In genomic region chr7:106279425-106280182, GRCh38 we compare ENCODE assay signal across 13 cellular contexts. TPM values are rescaled to one million over a fixed set of nuclear protein-coding genes. Genes with fewer than 3 reads are reported as not detected.
DNase-seq lines count a peak whose midpoint lies in the region; ATAC-seq and TF ChIP-seq lines count a peak whose summit lies in the region.
"Had no signal": no experiment of that assay in that cellular context is flagged by ENCODE, and none has a peak within 500 bp of the region (broad histone marks: within the 10 kb centered on the region; RNA-seq: fewer than 3 reads in every experiment).

No MANE protein-coding gene starts in this region.

- TF ChIP-seq POLR2A in adrenal gland (IDR thresholded peaks at IDR 0.05): no peak

- H3K36me3 ChIP-seq in adrenal gland (replicated peaks in 1 of 2): peaks cover 0 to 18% of the 10 kb centered on the region in 2 donors

- H3K27ac Mint-ChIP-seq in T-helper 1 cell treated with Interleukin-12 subunit alpha and Interleukin-12 subunit beta and Interleukin-4 antibody, amounts not matched to agents 30 μg/mL and 1 μg/mL, for 36 hours: peak overlapping the region; percentile 53
- peak overlapping the region; percentile 26 for H3K27ac Mint-ChIP-seq in central memory CD8-positive, alpha-beta T cell (ENCODE audit: low read depth)
- H3K27ac Mint-ChIP-seq in stimulated activated effector memory CD8-positive, alpha-beta T cell treated with anti-CD3 and anti-CD28 coated beads, Interleukin-12 subunit alpha, Interleukin-12 subunit beta, amount 100 ng/mL, for 72 hours: peak overlapping the region; percentile 99

- H3K27me3 Mint-ChIP-seq in activated T-cell treated with anti-CD3 and anti-CD28 coated beads, Interleukin-2, amount 50 U/mL, for 4 hours (ENCODE audit: low read depth): no peaks in the 10 kb centered on the region
- H3K27me3 Mint-ChIP-seq in T-helper 1 cell treated with Interleukin-12 subunit alpha and Interleukin-12 subunit beta and Interleukin-4 antibody, amounts not matched to agents 30 μg/mL and 1 μg/mL, for 36 hours (ENCODE audit: low read depth): no peaks in the 10 kb centered on the region
- H3K27me3 Mint-ChIP-seq in central memory CD8-positive, alpha-beta T cell: no peaks in the 10 kb centered on the region

- no peaks in the 10 kb centered on the region for H3K27me3 ChIP-seq in adrenal gland

- no peak overlapping the region for H3K4me3 ChIP-seq in adrenal gland
- H3K4me3 ChIP-seq: HAP-1 had no signal

- TF ChIP-seq CTCF in adrenal gland (IDR thresholded peaks at IDR 0.05): no peak

- no peak overlapping the region for H3K27ac ChIP-seq in adrenal gland

- ATAC-seq in activated T-cell treated with anti-CD3 and anti-CD28 coated beads, Interleukin-2, amount 50 U/mL, for 4 hours: peak; percentile 25 to 26
- ATAC-seq in central memory CD8-positive, alpha-beta T cell (replicated peaks; ENCODE audit: extremely low read depth, poor library complexity, severe bottlenecking): no peak
- peak; percentile 87 for ATAC-seq in stimulated activated effector memory CD8-positive, alpha-beta T cell treated with anti-CD3 and anti-CD28 coated beads, Interleukin-12 subunit alpha, Interleukin-12 subunit beta, amount 100 ng/mL, for 72 hours
- no peak for ATAC-seq in Right ventricle myocardium inferior
- ATAC-seq: sciatic nerve had no signal

- H3K4me1 ChIP-seq in adrenal gland (replicated peaks in 1 of 2): peaks cover 27 to 56% of the 10 kb centered on the region in 2 donors

- no peaks in the 10 kb centered on the region for H3K9me3 ChIP-seq in adrenal gland (replicated peaks in 1 of 3)
- H3K9me3 ChIP-seq: HAP-1 had no signal

- peaks cover 38% of the 10 kb centered on the region for H3K4me1 Mint-ChIP-seq in activated T-cell treated with anti-CD3 and anti-CD28 coated beads, Interleukin-2, amount 50 U/mL, for 4 hours (ENCODE audit: low read depth)
- peaks cover 53% of the 10 kb centered on the region for H3K4me1 Mint-ChIP-seq in T-helper 1 cell treated with Interleukin-12 subunit alpha and Interleukin-12 subunit beta and Interleukin-4 antibody, amounts not matched to agents 30 μg/mL and 1 μg/mL, for 36 hours (ENCODE audit: low read depth)
- peaks cover 23% of the 10 kb centered on the region for H3K4me1 Mint-ChIP-seq in central memory CD8-positive, alpha-beta T cell
- peaks cover 54% of the 10 kb centered on the region for H3K4me1 Mint-ChIP-seq in stimulated activated effector memory CD8-positive, alpha-beta T cell treated with anti-CD3 and anti-CD28 coated beads, Interleukin-12 subunit alpha, Interleukin-12 subunit beta, amount 100 ng/mL, for 72 hours

- intact Hi-C loops in Right ventricle myocardium inferior (cut with DNase I) (loop anchor here (10.0 kb wide), 1 partner anchor 215 kb away; no protein-coding TSS in a partner anchor), adrenal gland (cut with DNase I) (loop anchor here in 1 of 2 donors (10.0 kb wide), 1 partner anchor 145 kb away; no protein-coding TSS in a partner anchor)

- H3K36me3 Mint-ChIP-seq in activated T-cell treated with anti-CD3 and anti-CD28 coated beads, Interleukin-2, amount 50 U/mL, for 4 hours (ENCODE audit: insufficient read depth): peaks cover 68% of the 10 kb centered on the region
- H3K36me3 Mint-ChIP-seq in T-helper 1 cell treated with Interleukin-12 subunit alpha and Interleukin-12 subunit beta and Interleukin-4 antibody, amounts not matched to agents 30 μg/mL and 1 μg/mL, for 36 hours (ENCODE audit: low read depth): peaks cover 20% of the 10 kb centered on the region
- H3K36me3 Mint-ChIP-seq in central memory CD8-positive, alpha-beta T cell (ENCODE audit: insufficient read depth): peaks cover 26% of the 10 kb centered on the region
- peaks cover 99% of the 10 kb centered on the region for H3K36me3 Mint-ChIP-seq in stimulated activated effector memory CD8-positive, alpha-beta T cell treated with anti-CD3 and anti-CD28 coated beads, Interleukin-12 subunit alpha, Interleukin-12 subunit beta, amount 100 ng/mL, for 72 hours

- 85 to 91% (median 90%) methylated on average over 2 of the region's 2 CpGs for whole genome bisulfite sequencing in adrenal gland, 4 donors

- no peak for DNase-seq in activated T-cell treated with anti-CD3 and anti-CD28 coated beads, Interleukin-2, amount 50 U/mL, for 4 hours
- DNase-seq in activated T-cell treated with anti-CD3 and anti-CD28 coated beads for 4 hours (no peak), NCI-H2196 (lab: John Stamatoyannopoulos, UW; ENCODE audit: unreplicated experiment) (no peak), Right ventricle myocardium inferior (ENCODE audit: missing footprints) (no peak), adrenal gland (no peak)
- no peak for DNase-seq in central memory CD8-positive, alpha-beta T cell (ENCODE audit: low spot score in 2 of 2)
- DNase-seq in stimulated activated effector memory CD8-positive, alpha-beta T cell treated with anti-CD3 and anti-CD28 coated beads, Interleukin-12 subunit alpha, Interleukin-12 subunit beta, amount 100 ng/mL, for 72 hours (ENCODE audit: low spot score in 2 of 2): peak in 1 of 2 donors; percentile 59
- DNase-seq: NCI-H1105, NCI-H526, SHP77 treated with DMSO at 0.1 percent for 48 hours had no signal

- H3K4me3 Mint-ChIP-seq in activated T-cell treated with anti-CD3 and anti-CD28 coated beads, Interleukin-2, amount 50 U/mL, for 4 hours: peak overlapping the region; percentile 88
- peak overlapping the region; percentile 18 for H3K4me3 Mint-ChIP-seq in T-helper 1 cell treated with Interleukin-12 subunit alpha and Interleukin-12 subunit beta and Interleukin-4 antibody, amounts not matched to agents 30 μg/mL and 1 μg/mL, for 36 hours
- H3K4me3 Mint-ChIP-seq in central memory CD8-positive, alpha-beta T cell: no peak overlapping the region
- H3K4me3 Mint-ChIP-seq in stimulated activated effector memory CD8-positive, alpha-beta T cell treated with anti-CD3 and anti-CD28 coated beads, Interleukin-12 subunit alpha, Interleukin-12 subunit beta, amount 100 ng/mL, for 72 hours: peak overlapping the region; percentile 87

- H3K9me3 Mint-ChIP-seq in activated T-cell treated with anti-CD3 and anti-CD28 coated beads, Interleukin-2, amount 50 U/mL, for 4 hours: no peaks in the 10 kb centered on the region
- no peaks in the 10 kb centered on the region for H3K9me3 Mint-ChIP-seq in T-helper 1 cell treated with Interleukin-12 subunit alpha and Interleukin-12 subunit beta and Interleukin-4 antibody, amounts not matched to agents 30 μg/mL and 1 μg/mL, for 36 hours
- no peaks in the 10 kb centered on the region for H3K9me3 Mint-ChIP-seq in central memory CD8-positive, alpha-beta T cell
- H3K9me3 Mint-ChIP-seq in stimulated activated effector memory CD8-positive, alpha-beta T cell treated with anti-CD3 and anti-CD28 coated beads, Interleukin-12 subunit alpha, Interleukin-12 subunit beta, amount 100 ng/mL, for 72 hours: no peaks in the 10 kb centered on the region

RNA-seq across cellular contexts. Expression of gene NAMPT, which starts 5.2 kb away (rescaled TPM):
- 1,000 to 10,000 TPM; 1,116 to 1,426 (median 1,121) TPM for total RNA-seq in activated T-cell treated with anti-CD3 and anti-CD28 coated beads, Interleukin-2, amount 50 U/mL, for 4 hours
- total RNA-seq in Right ventricle myocardium inferior (219 TPM), adrenal gland (100 to 1,000 TPM in 7 of 8 donors, 10 to 100 TPM in 1; 98.4 to 250 (median 141) TPM)
- polyA plus RNA-seq in adrenal gland: 100 to 1,000 TPM in 1 of 3 donors, 10 to 100 TPM in 2; 21.7 to 482 (median 43.3) TPM

Comparison
In these comparisons a context has a peak if more than half of its experiments do, and no peak if none do; other contexts are left out.
1. ATAC-seq: peak in activated T-cell treated with anti-CD3 and anti-CD28 coated beads, Interleukin-2, amount 50 U/mL, for 4 hours (2 of 2) and stimulated activated effector memory CD8-positive, alpha-beta T cell treated with anti-CD3 and anti-CD28 coated beads, Interleukin-12 subunit alpha, Interleukin-12 subunit beta, amount 100 ng/mL, for 72 hours (single experiment); none in central memory CD8-positive, alpha-beta T cell (single experiment) and Right ventricle myocardium inferior (single experiment).
2. H3K27ac Mint-ChIP-seq: peak in every context shown above with its lines; median percentile 99 in stimulated activated effector memory CD8-positive, alpha-beta T cell treated with anti-CD3 and anti-CD28 coated beads, Interleukin-12 subunit alpha, Interleukin-12 subunit beta, amount 100 ng/mL, for 72 hours; 53 in T-helper 1 cell treated with Interleukin-12 subunit alpha and Interleukin-12 subunit beta and Interleukin-4 antibody, amounts not matched to agents 30 μg/mL and 1 μg/mL, for 36 hours; 26 in central memory CD8-positive, alpha-beta T cell.